In genomic region chr3:168977696-168978374, GRCh38 we compare ENCODE assay signal across 15 cellular contexts.
DNase-seq lines count a peak whose midpoint lies in the region; ATAC-seq and TF ChIP-seq lines count a peak whose summit lies in the region.
"Had no signal": no experiment of that assay in that cellular context is flagged by ENCODE, and none has a peak within 500 bp of the region (broad histone marks: within the 10 kb centered on the region; RNA-seq: fewer than 3 reads in every experiment).

No MANE protein-coding gene starts in this region.

- no peak overlapping the region for H3K4me3 ChIP-seq in heart left ventricle
- H3K4me3 ChIP-seq in right atrium auricular region, result no peak overlapping the region
- H3K4me3 ChIP-seq in lower lobe of right lung, result no peak overlapping the region
- no peak overlapping the region for H3K4me3 ChIP-seq in uterus
- H3K4me3 ChIP-seq: adrenal gland, skin epidermis had no signal

- no peaks in the 10 kb centered on the region for H3K9me3 Mint-ChIP-seq in activated naive CD4-positive, alpha-beta T cell treated with anti-CD3 and anti-CD28 coated beads, Interleukin-2, amount 50 U/mL, for 72 hours
- H3K9me3 Mint-ChIP-seq: activated CD4-positive, alpha-beta T cell treated with anti-CD3 and anti-CD28 coated beads, Interleukin-2, amount 10 ng/mL, durations not matched to agents 24 days and 14 days; H9 had no signal

- H3K36me3 Mint-ChIP-seq in activated naive CD4-positive, alpha-beta T cell treated with anti-CD3 and anti-CD28 coated beads, Interleukin-2, amount 50 U/mL, for 72 hours, result no peaks in the 10 kb centered on the region
- H3K36me3 Mint-ChIP-seq: natural killer cell had no signal

- no peaks in the 10 kb centered on the region for H3K36me3 ChIP-seq in heart left ventricle
- H3K36me3 ChIP-seq in right atrium auricular region, result no peaks in the 10 kb centered on the region
- no peaks in the 10 kb centered on the region for H3K36me3 ChIP-seq in lower lobe of right lung
- H3K36me3 ChIP-seq in uterus, result no peaks in the 10 kb centered on the region
- H3K36me3 ChIP-seq: adrenal gland had no signal

- no peak for TF ChIP-seq CTCF in heart left ventricle (IDR thresholded peaks at IDR 0.05)
- no peak for TF ChIP-seq CTCF in right atrium auricular region (IDR thresholded peaks at IDR 0.05)
- no peak for TF ChIP-seq CTCF in lower lobe of right lung (IDR thresholded peaks at IDR 0.05)
- no peak for TF ChIP-seq CTCF in uterus (IDR thresholded peaks at IDR 0.05)

- no peaks in the 10 kb centered on the region for H3K4me1 ChIP-seq in heart left ventricle
- H3K4me1 ChIP-seq in right atrium auricular region, result no peaks in the 10 kb centered on the region
- H3K4me1 ChIP-seq in lower lobe of right lung, result no peaks in the 10 kb centered on the region
- no peaks in the 10 kb centered on the region for H3K4me1 ChIP-seq in uterus
- H3K4me1 ChIP-seq: adrenal gland had no signal

- no peaks in the 10 kb centered on the region for H3K9me3 ChIP-seq in heart left ventricle
- no peaks in the 10 kb centered on the region for H3K9me3 ChIP-seq in right atrium auricular region
- H3K9me3 ChIP-seq in lower lobe of right lung, result no peaks in the 10 kb centered on the region
- H3K9me3 ChIP-seq in uterus, result no peaks in the 10 kb centered on the region
- H3K9me3 ChIP-seq: adrenal gland had no signal

- 48 to 57% (median 54%) methylated on average over 5 of the region's 5 CpGs for WGBS in heart left ventricle, 4 donors

- peak overlapping the region in 1 of 12 donors; percentile 40 for H3K27ac ChIP-seq in heart left ventricle
- no peak overlapping the region for H3K27ac ChIP-seq in right atrium auricular region
- H3K27ac ChIP-seq in lower lobe of right lung, result no peak overlapping the region
- H3K27ac ChIP-seq in uterus, result peak overlapping the region; percentile 28 to 40
- H3K27ac ChIP-seq: adrenal gland, skin epidermis had no signal

- no peak overlapping the region for H3K27ac Mint-ChIP-seq in activated naive CD4-positive, alpha-beta T cell treated with anti-CD3 and anti-CD28 coated beads, Interleukin-2, amount 50 U/mL, for 72 hours
- H3K27ac Mint-ChIP-seq: activated CD4-positive, alpha-beta T cell treated with anti-CD3 and anti-CD28 coated beads, Interleukin-2, amount 10 ng/mL, durations not matched to agents 24 days and 14 days; natural killer cell had no signal

- peak in 3 of 4 donors; percentile 50 to 80 (median 66) for ATAC-seq in heart left ventricle
- peak; percentile 41 to 50 for ATAC-seq in lower lobe of right lung
- no peak for ATAC-seq in activated naive CD4-positive, alpha-beta T cell treated with anti-CD3 and anti-CD28 coated beads, Interleukin-2, amount 50 U/mL, for 72 hours
- ATAC-seq: natural killer cell had no signal

- intact Hi-C loops in heart left ventricle (cut with DNase I), result no loop called here
- intact Hi-C loops in lower lobe of right lung (cut with DNase I), result no loop called here
- intact Hi-C loops in uterus (cut with DNase I; ENCODE audit: low total_unique reads), result no loop called here

- H3K27me3 ChIP-seq in heart left ventricle (no peaks in the 10 kb centered on the region), right atrium auricular region (peaks cover 0 to 3% of the 10 kb centered on the region in 2 donors), lower lobe of right lung (ENCODE audit: low read depth) (no peaks in the 10 kb centered on the region), uterus (no peaks in the 10 kb centered on the region)
- H3K27me3 ChIP-seq: adrenal gland had no signal

- TF ChIP-seq POLR2A in heart left ventricle (IDR thresholded peaks at IDR 0.05) (no peak), uterus (IDR thresholded peaks at IDR 0.05) (no peak)

- DNase-seq in heart left ventricle (no peak), right atrium auricular region (ENCODE audit: low spot score) (no peak), dermis blood vessel endothelial cell (peak; percentile 61), lower lobe of right lung (no peak), uterus (no peak), Ammon's horn (ENCODE audit: low spot score) (no peak), NCI-H2029 treated with DMSO at 0.1 percent for 48 hours (lab: John Stamatoyannopoulos, UW) (no peak)
- DNase-seq in activated naive CD4-positive, alpha-beta T cell treated with anti-CD3 and anti-CD28 coated beads, Interleukin-2, amount 50 U/mL, for 72 hours (ENCODE audit: low spot score in 2 of 2), result no peak
- DNase-seq: activated CD4-positive, alpha-beta T cell treated with anti-CD3 and anti-CD28 coated beads, Interleukin-2, amount 10 ng/mL, durations not matched to agents 24 days and 14 days; activated T-cell treated with anti-CD3 and anti-CD28 coated beads, Interleukin-2, amount 50 U/mL, for 48 hours; adrenal gland; H9; natural killer cell; T1000 had no signal

Comparison
In these comparisons a context has a peak if more than half of its experiments do, and no peak if none do; other contexts are left out.
1. ATAC-seq: peak in heart left ventricle (3 of 4) and lower lobe of right lung (2 of 2); none in activated naive CD4-positive, alpha-beta T cell treated with anti-CD3 and anti-CD28 coated beads, Interleukin-2, amount 50 U/mL, for 72 hours (0 of 2).
2. H3K27ac ChIP-seq: peak in uterus (2 of 2); none in right atrium auricular region (0 of 2) and lower lobe of right lung (single experiment).